8 cellular contexts compared by ENCODE assay signal in genomic region chr7:29281782-29282541, GRCh38.
DNase-seq lines count a peak whose midpoint lies in the region; ATAC-seq and FAIRE-seq lines count a peak whose summit lies in the region.

No MANE protein-coding gene starts in this region.

- no peak for ATAC-seq in GM21825 (IDR thresholded peaks at IDR 0.05; ENCODE audit: unreplicated experiment)

- DNase-seq in C1 segment of cervical spinal cord (lab: John Stamatoyannopoulos, UW) (peak in 10 of 14 donors; percentile 24 to 73 (median 42)), NCI-H1694 treated with DMSO at 0.1 percent for 48 hours (lab: John Stamatoyannopoulos, UW) (peak; percentile 70), anterior cingulate cortex (lab: John Stamatoyannopoulos, UW) (peak in 48 of 58 donors; percentile 14 to 85 (median 50)), amniotic stem cell (lab: John Stamatoyannopoulos, UW) (no peak), GM19239 (ENCODE audit: insufficient read length, low spot score) (no peak), DMS114 treated with DMSO at 0.1 percent for 48 hours (lab: John Stamatoyannopoulos, UW; ENCODE audit: unreplicated experiment) (no peak)

- H3K27me3 ChIP-seq in layer of hippocampus (ENCODE audit: control insufficient read depth, insufficient read depth, low read length): no peaks in the 10 kb centered on the region

- peak overlapping the region; percentile 85 for H3K27ac ChIP-seq in layer of hippocampus (ENCODE audit: low read depth, low read length)

- no peak for FAIRE-seq in GM19239 (lab: Jason Lieb, UNC)

Comparison
In these comparisons a context has a peak if more than half of its experiments do, and no peak if none do; other contexts are left out.
1. DNase-seq: peak in C1 segment of cervical spinal cord (10 of 14), NCI-H1694 treated with DMSO at 0.1 percent for 48 hours (single experiment) and anterior cingulate cortex (48 of 58); none in amniotic stem cell (single experiment), GM19239 (single experiment) and DMS114 treated with DMSO at 0.1 percent for 48 hours (single experiment).